Comparison of ENCODE assay signal across 8 cellular contexts in the genomic region with DNA sequence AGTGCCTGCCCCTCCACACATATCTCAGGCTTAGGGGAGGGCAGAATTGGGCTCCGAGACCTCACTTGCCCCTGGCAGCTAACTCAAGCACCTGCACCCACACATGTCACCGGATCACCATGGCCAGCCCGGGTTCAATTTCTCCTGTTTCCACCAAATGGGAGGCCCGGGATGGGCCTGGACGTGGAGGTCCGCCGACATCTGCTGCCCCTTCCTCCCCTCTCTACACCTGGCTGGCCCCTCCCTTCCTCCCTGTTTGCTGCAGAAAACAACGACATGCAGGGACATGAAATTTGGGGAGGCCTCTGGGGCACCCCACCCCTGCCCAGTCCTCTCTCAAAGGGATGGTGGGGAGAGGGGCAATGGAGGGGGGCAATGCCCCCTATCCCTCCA. TPM values are rescaled to one million over a fixed set of nuclear protein-coding genes. Genes with fewer than 3 reads are reported as not detected.
DNase-seq lines count a peak whose midpoint lies in the region; ATAC-seq lines count a peak whose summit lies in the region.

No MANE protein-coding gene starts in this region.

- H3K27me3 Mint-ChIP-seq in T-helper 2 cell treated with Interferon-gamma antibody and Interleukin-4, amounts not matched to agents 5 μg/mL and 100 μg/mL, for 36 hours (ENCODE audit: low read depth) = no peaks in the 10 kb centered on the region
- no peaks in the 10 kb centered on the region for H3K27me3 Mint-ChIP-seq in activated naive CD8-positive, alpha-beta T cell treated with anti-CD3 and anti-CD28 coated beads, Interleukin-2, amount 10 ng/mL, durations not matched to agents 7 days and 5 days

- peak overlapping the region; percentile 95 for H3K4me3 Mint-ChIP-seq in T-helper 2 cell treated with Interferon-gamma antibody and Interleukin-4, amounts not matched to agents 5 μg/mL and 100 μg/mL, for 36 hours
- peak overlapping the region; percentile 97 for H3K4me3 Mint-ChIP-seq in activated naive CD8-positive, alpha-beta T cell treated with anti-CD3 and anti-CD28 coated beads, Interleukin-2, amount 10 ng/mL, durations not matched to agents 7 days and 5 days

- H3K36me3 Mint-ChIP-seq in T-helper 2 cell treated with Interferon-gamma antibody and Interleukin-4, amounts not matched to agents 5 μg/mL and 100 μg/mL, for 36 hours (ENCODE audit: low read depth) = peaks cover 48% of the 10 kb centered on the region
- peaks cover 25% of the 10 kb centered on the region for H3K36me3 Mint-ChIP-seq in activated naive CD8-positive, alpha-beta T cell treated with anti-CD3 and anti-CD28 coated beads, Interleukin-2, amount 10 ng/mL, durations not matched to agents 7 days and 5 days

- no peak for ATAC-seq in activated naive CD8-positive, alpha-beta T cell treated with anti-CD3 and anti-CD28 coated beads, Interleukin-2, amount 10 ng/mL, durations not matched to agents 7 days and 5 days (ENCODE audit: low read depth)
- ATAC-seq in GM18861 (IDR thresholded peaks at IDR 0.05; ENCODE audit: unreplicated experiment) = no peak

- H3K27ac Mint-ChIP-seq in T-helper 2 cell treated with Interferon-gamma antibody and Interleukin-4, amounts not matched to agents 5 μg/mL and 100 μg/mL, for 36 hours = peak overlapping the region; percentile 95
- peak overlapping the region; percentile 97 for H3K27ac Mint-ChIP-seq in activated naive CD8-positive, alpha-beta T cell treated with anti-CD3 and anti-CD28 coated beads, Interleukin-2, amount 10 ng/mL, durations not matched to agents 7 days and 5 days

- H3K27me3 ChIP-seq in layer of hippocampus (ENCODE audit: control insufficient read depth, insufficient read depth, low read length) = no peaks in the 10 kb centered on the region

- no peak for DNase-seq in T-helper 2 cell treated with Interferon-gamma antibody and Interleukin-4, amounts not matched to agents 5 μg/mL and 100 μg/mL, for 36 hours (ENCODE audit: low spot score)
- DNase-seq in T-helper 2 cell (no peak), substantia nigra (lab: John Stamatoyannopoulos, UW) (no peak), dedifferentiated amniotic fluid mesenchymal stem cell (ENCODE audit: extremely low spot score) (no peak)
- no peak for DNase-seq in activated naive CD8-positive, alpha-beta T cell treated with anti-CD3 and anti-CD28 coated beads, Interleukin-2, amount 10 ng/mL, durations not matched to agents 7 days and 5 days
- DNase-seq in central memory CD4-positive, alpha-beta T cell = no peak

- H3K9me3 Mint-ChIP-seq in T-helper 2 cell treated with Interferon-gamma antibody and Interleukin-4, amounts not matched to agents 5 μg/mL and 100 μg/mL, for 36 hours = no peaks in the 10 kb centered on the region
- H3K9me3 Mint-ChIP-seq in activated naive CD8-positive, alpha-beta T cell treated with anti-CD3 and anti-CD28 coated beads, Interleukin-2, amount 10 ng/mL, durations not matched to agents 7 days and 5 days = no peaks in the 10 kb centered on the region

- H3K4me1 Mint-ChIP-seq in T-helper 2 cell treated with Interferon-gamma antibody and Interleukin-4, amounts not matched to agents 5 μg/mL and 100 μg/mL, for 36 hours (ENCODE audit: low read depth) = peaks cover 32% of the 10 kb centered on the region
- H3K4me1 Mint-ChIP-seq in activated naive CD8-positive, alpha-beta T cell treated with anti-CD3 and anti-CD28 coated beads, Interleukin-2, amount 10 ng/mL, durations not matched to agents 7 days and 5 days = peaks cover 32% of the 10 kb centered on the region

- POLR2A ChIA-PET in activated naive CD8-positive, alpha-beta T cell treated with anti-CD3 and anti-CD28 coated beads, Interleukin-2, amount 10 ng/mL, durations not matched to agents 7 days and 5 days (lab: Charles Lee) = interaction anchor here (0.6 to 4.5 kb wide), 7 partner anchors 8 to 104 kb away, joined by 4 to 36 read pairs (median 15); a partner anchor contains a TSS

- H3K27ac ChIP-seq in layer of hippocampus (ENCODE audit: low read depth, low read length) = peak overlapping the region; percentile 46
- H3K27ac ChIP-seq in substantia nigra (ENCODE audit: low read depth, low read length, poor library complexity, severe bottlenecking) = peak overlapping the region; percentile 64

RNA-seq across cellular contexts. Expression of a gene that starts 1.3 kb away (rescaled TPM):
- 100 to 1,000 TPM; 166 to 173 TPM for total RNA-seq in activated naive CD8-positive, alpha-beta T cell treated with anti-CD3 and anti-CD28 coated beads, Interleukin-2, amount 10 ng/mL, durations not matched to agents 7 days and 5 days

RNA-seq across cellular contexts. Expression of a gene that starts 30.2 kb away (rescaled TPM):
- 10 to 100 TPM; 17.8 to 18.1 TPM for total RNA-seq in activated naive CD8-positive, alpha-beta T cell treated with anti-CD3 and anti-CD28 coated beads, Interleukin-2, amount 10 ng/mL, durations not matched to agents 7 days and 5 days

RNA-seq across cellular contexts. Expression of a gene that starts 30.6 kb away (rescaled TPM):
- 10 to 100 TPM; 79.2 to 87.5 TPM for total RNA-seq in activated naive CD8-positive, alpha-beta T cell treated with anti-CD3 and anti-CD28 coated beads, Interleukin-2, amount 10 ng/mL, durations not matched to agents 7 days and 5 days

RNA-seq across cellular contexts. Expression of a gene that starts 54.6 kb away (rescaled TPM):
- total RNA-seq in activated naive CD8-positive, alpha-beta T cell treated with anti-CD3 and anti-CD28 coated beads, Interleukin-2, amount 10 ng/mL, durations not matched to agents 7 days and 5 days = under 1 TPM; 0.42 to 0.48 TPM
